ENCODE assay signal across 1 cellular context in genomic region chr18:31685097-31686082, GRCh38.
TF ChIP-seq lines count a peak whose summit lies in the region.

No MANE protein-coding gene starts in this region.

TF ChIP-seq in HepG2, 621 proteins besides CTCF, POLR2A, EP300 and RAD21 (continued from another document and continues in another):
- TF ChIP-seq GMEB1 (CRISPR knock-in tag; IDR thresholded peaks at IDR 0.05; ENCODE audit: borderline replicate concordance) (peak; percentile 43; the same call in 1 of the 2 replicates), ZNF318 (CRISPR knock-in tag; IDR thresholded peaks at IDR 0.05) (no peak), ADNP (CRISPR knock-in tag; IDR thresholded peaks at IDR 0.05) (no peak), ISL2 (CRISPR knock-in tag; IDR thresholded peaks at IDR 0.05) (peak; percentile 54; the same call in 1 of the 2 replicates), KDM2A (CRISPR knock-in tag; IDR thresholded peaks at IDR 0.05; ENCODE audit: borderline replicate concordance, low read depth) (peak; percentile 38), ZNF780A (CRISPR knock-in tag; IDR thresholded peaks at IDR 0.05) (no peak), RFX3 (CRISPR knock-in tag; IDR thresholded peaks at IDR 0.05) (no peak), ZNF484 (CRISPR knock-in tag; IDR thresholded peaks at IDR 0.05; ENCODE audit: borderline replicate concordance, low read depth) (no peak), HOXA3 (CRISPR knock-in tag; IDR thresholded peaks at IDR 0.05) (peak; percentile 46; the same call in 1 of the 2 replicates), YEATS2 (CRISPR knock-in tag; IDR thresholded peaks at IDR 0.05; ENCODE audit: borderline replicate concordance) (no peak), ZFP41 (CRISPR knock-in tag; IDR thresholded peaks at IDR 0.05; ENCODE audit: borderline replicate concordance) (no peak), ZMYM3 (CRISPR knock-in tag; IDR thresholded peaks at IDR 0.05) (no peak), MYPOP (CRISPR knock-in tag; IDR thresholded peaks at IDR 0.05) (peak; percentile 86; the same call in 1 of the 2 replicates), KAT7 (CRISPR knock-in tag; IDR thresholded peaks at IDR 0.05; ENCODE audit: borderline replicate concordance) (peak; percentile 57; the same call in 1 of the 2 replicates), MXD1 (CRISPR knock-in tag; IDR thresholded peaks at IDR 0.05) (peak; percentile 28; the same call in 1 of the 2 replicates), NFRKB (IDR thresholded peaks at IDR 0.05) (no peak), ZNF552 (CRISPR knock-in tag; IDR thresholded peaks at IDR 0.05; ENCODE audit: borderline replicate concordance) (no peak), SMARCE1 (IDR thresholded peaks at IDR 0.05; ENCODE audit: borderline replicate concordance) (no peak), IKZF1 (IDR thresholded peaks at IDR 0.05) (no peak), ZNF512B (CRISPR knock-in tag; IDR thresholded peaks at IDR 0.05; ENCODE audit: borderline replicate concordance) (no peak), DPF2 (CRISPR knock-in tag; IDR thresholded peaks at IDR 0.05; ENCODE audit: borderline replicate concordance, low read depth) (no peak), ZNF597 (CRISPR knock-in tag; IDR thresholded peaks at IDR 0.05) (no peak), ATF3 (CRISPR knock-in tag; IDR thresholded peaks at IDR 0.05) (no peak), ZBTB43 (CRISPR knock-in tag; conservative IDR thresholded peaks at IDR 0.05) (0 out of 2 replicates have a peak, but pooled peaks have one; percentile 51), PAXIP1 (CRISPR knock-in tag; conservative IDR thresholded peaks at IDR 0.05) (0 out of 2 replicates have a peak, but pooled peaks have one; percentile 18), SSRP1 (CRISPR knock-in tag; IDR thresholded peaks at IDR 0.05) (no peak), IKZF5 (CRISPR knock-in tag; IDR thresholded peaks at IDR 0.05) (no peak), ZNF660 (CRISPR knock-in tag; IDR thresholded peaks at IDR 0.05; ENCODE audit: borderline replicate concordance, low read depth) (no peak), KLF13 (CRISPR knock-in tag; IDR thresholded peaks at IDR 0.05) (no peak), TGIF2 (CRISPR knock-in tag; IDR thresholded peaks at IDR 0.05) (no peak), DRAP1 (CRISPR knock-in tag; IDR thresholded peaks at IDR 0.05) (no peak), ZNF570 (CRISPR knock-in tag; IDR thresholded peaks at IDR 0.05; ENCODE audit: borderline replicate concordance) (no peak)
